Comparison of ENCODE assay signal across 8 cellular contexts in the genomic region with DNA sequence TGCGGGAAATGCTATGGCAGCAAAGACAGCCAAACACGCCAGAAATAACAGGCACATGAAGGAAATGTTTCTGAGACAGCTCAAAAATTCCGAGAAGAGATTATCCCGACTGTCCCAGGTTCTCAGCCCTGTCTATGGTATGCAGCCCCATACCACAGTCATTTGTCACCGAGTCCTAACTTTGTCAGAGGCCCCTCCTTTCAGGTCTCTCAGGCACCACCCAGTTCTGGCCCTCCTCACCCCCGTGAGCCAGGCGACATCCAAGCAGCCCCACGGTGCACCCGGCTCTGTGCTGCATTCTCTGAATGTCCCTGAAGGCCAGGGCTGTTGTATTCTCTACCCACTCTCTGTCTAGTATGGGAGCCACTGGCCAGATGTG. TPM values are rescaled to one million over a fixed set of nuclear protein-coding genes. Genes with fewer than 3 reads are reported as not detected.
DNase-seq lines count a peak whose midpoint lies in the region; ATAC-seq and TF ChIP-seq lines count a peak whose summit lies in the region.

No MANE protein-coding gene starts in this region.

- no peak overlapping the region for H3K4me3 Mint-ChIP-seq in activated naive CD4-positive, alpha-beta T cell treated with anti-CD3 and anti-CD28 coated beads, Interleukin-2, amount 10 ng/mL, durations not matched to agents 7 days and 5 days
- no peak overlapping the region for H3K4me3 Mint-ChIP-seq in activated naive CD4-positive, alpha-beta T cell treated with anti-CD3 and anti-CD28 coated beads for 36 hours
- no peak overlapping the region for H3K4me3 Mint-ChIP-seq in endodermal cell
- H3K4me3 Mint-ChIP-seq in stimulated activated memory B cell treated with anti-CD40 and anti-IgM and Interleukin-4, amounts not matched to agents 10 μg/mL and 1 μg/mL and 100 μg/mL, for 72 hours = no peak overlapping the region

- H3K36me3 ChIP-seq in endodermal cell (ENCODE audit: control insufficient read depth, insufficient read depth, low read length) (peaks cover 57% of the 10 kb centered on the region), muscle layer of duodenum (ENCODE audit: control insufficient read depth in 1 of 2, insufficient read depth in 2 of 2, low read length in 2 of 2) (peaks cover 15% of the 10 kb centered on the region in 2 donors), vagina (no peaks in the 10 kb centered on the region)

- intact Hi-C loops in activated naive CD4-positive, alpha-beta T cell treated with anti-CD3 and anti-CD28 coated beads for 36 hours (cut with micrococcal nuclease) = no loop called here
- intact Hi-C loops in vagina (cut with DNase I) = no loop called here

- H3K9ac ChIP-seq in endodermal cell (ENCODE audit: extremely low read depth, low read length, poor library complexity, severe bottlenecking) = peak overlapping the region; percentile 35

- H3K9me3 Mint-ChIP-seq in activated naive CD4-positive, alpha-beta T cell treated with anti-CD3 and anti-CD28 coated beads, Interleukin-2, amount 10 ng/mL, durations not matched to agents 7 days and 5 days = no peaks in the 10 kb centered on the region
- H3K9me3 Mint-ChIP-seq in activated naive CD4-positive, alpha-beta T cell treated with anti-CD3 and anti-CD28 coated beads for 36 hours = no peaks in the 10 kb centered on the region
- no peaks in the 10 kb centered on the region for H3K9me3 Mint-ChIP-seq in endodermal cell
- H3K9me3 Mint-ChIP-seq in stimulated activated memory B cell treated with anti-CD40 and anti-IgM and Interleukin-4, amounts not matched to agents 10 μg/mL and 1 μg/mL and 100 μg/mL, for 72 hours = no peaks in the 10 kb centered on the region

- H3K4me3 ChIP-seq in endodermal cell (ENCODE audit: low read length) = no peak overlapping the region
- no peak overlapping the region for H3K4me3 ChIP-seq in muscle layer of duodenum (ENCODE audit: low read depth in 1 of 2, low read length in 2 of 2)
- no peak overlapping the region for H3K4me3 ChIP-seq in vagina

- H3K27me3 Mint-ChIP-seq in activated naive CD4-positive, alpha-beta T cell treated with anti-CD3 and anti-CD28 coated beads, Interleukin-2, amount 10 ng/mL, durations not matched to agents 7 days and 5 days = no peaks in the 10 kb centered on the region
- no peaks in the 10 kb centered on the region for H3K27me3 Mint-ChIP-seq in activated naive CD4-positive, alpha-beta T cell treated with anti-CD3 and anti-CD28 coated beads for 36 hours (ENCODE audit: low read depth)
- H3K27me3 Mint-ChIP-seq in endodermal cell (ENCODE audit: insufficient read depth) = no peaks in the 10 kb centered on the region
- H3K27me3 Mint-ChIP-seq in stimulated activated memory B cell treated with anti-CD40 and anti-IgM and Interleukin-4, amounts not matched to agents 10 μg/mL and 1 μg/mL and 100 μg/mL, for 72 hours = no peaks in the 10 kb centered on the region

- CTCF ChIA-PET in activated naive CD4-positive, alpha-beta T cell treated with anti-CD3 and anti-CD28 coated beads, Interleukin-2, amount 10 ng/mL, durations not matched to agents 7 days and 5 days (lab: Charles Lee) = no interaction called here
- CTCF ChIA-PET in activated naive CD4-positive, alpha-beta T cell treated with anti-CD3 and anti-CD28 coated beads for 36 hours (lab: Charles Lee) = interaction anchor here (0.6 kb wide), 1 partner anchor 51 kb away, joined by 3 read pairs; no protein-coding TSS in a partner anchor

- peaks cover 43% of the 10 kb centered on the region for H3K36me3 Mint-ChIP-seq in activated naive CD4-positive, alpha-beta T cell treated with anti-CD3 and anti-CD28 coated beads, Interleukin-2, amount 10 ng/mL, durations not matched to agents 7 days and 5 days
- H3K36me3 Mint-ChIP-seq in activated naive CD4-positive, alpha-beta T cell treated with anti-CD3 and anti-CD28 coated beads for 36 hours (ENCODE audit: low read depth) = peaks cover 9% of the 10 kb centered on the region
- peaks cover 44% of the 10 kb centered on the region for H3K36me3 Mint-ChIP-seq in endodermal cell (ENCODE audit: low read depth)
- peaks cover 59% of the 10 kb centered on the region for H3K36me3 Mint-ChIP-seq in stimulated activated memory B cell treated with anti-CD40 and anti-IgM and Interleukin-4, amounts not matched to agents 10 μg/mL and 1 μg/mL and 100 μg/mL, for 72 hours

- no peaks in the 10 kb centered on the region for H3K4me1 ChIP-seq in endodermal cell (ENCODE audit: control insufficient read depth, insufficient read depth, low read length)
- H3K4me1 ChIP-seq in muscle layer of duodenum (ENCODE audit: control insufficient read depth in 1 of 2, insufficient read depth in 2 of 2, low read length in 2 of 2) = peaks cover 9 to 14% of the 10 kb centered on the region in 2 donors
- peaks cover 62% of the 10 kb centered on the region for H3K4me1 ChIP-seq in vagina

- 65 to 74% methylated on average over 7 to 9 of the region's 9 CpGs for WGBS in endodermal cell (ENCODE audit: insufficient coverage in 1 of 2, insufficient read length in 1 of 2), 2 experiments

- peaks cover 61% of the 10 kb centered on the region for H3K4me1 Mint-ChIP-seq in activated naive CD4-positive, alpha-beta T cell treated with anti-CD3 and anti-CD28 coated beads, Interleukin-2, amount 10 ng/mL, durations not matched to agents 7 days and 5 days
- peaks cover 10% of the 10 kb centered on the region for H3K4me1 Mint-ChIP-seq in activated naive CD4-positive, alpha-beta T cell treated with anti-CD3 and anti-CD28 coated beads for 36 hours (ENCODE audit: low read depth)
- peaks cover 4% of the 10 kb centered on the region for H3K4me1 Mint-ChIP-seq in endodermal cell
- H3K4me1 Mint-ChIP-seq in stimulated activated memory B cell treated with anti-CD40 and anti-IgM and Interleukin-4, amounts not matched to agents 10 μg/mL and 1 μg/mL and 100 μg/mL, for 72 hours = peaks cover 25% of the 10 kb centered on the region

- H3K9me3 ChIP-seq in endodermal cell (ENCODE audit: control insufficient read depth, low read length) = no peaks in the 10 kb centered on the region
- no peaks in the 10 kb centered on the region for H3K9me3 ChIP-seq in muscle layer of duodenum (ENCODE audit: control insufficient read depth in 1 of 2, low read length in 2 of 2)
- no peaks in the 10 kb centered on the region for H3K9me3 ChIP-seq in vagina

- no peak for TF ChIP-seq CTCF in endodermal cell (conservative IDR thresholded peaks at IDR 0.05)
- no peak for TF ChIP-seq CTCF in vagina (IDR thresholded peaks at IDR 0.05)

- no peak for ATAC-seq in stimulated activated memory B cell treated with anti-CD40 and anti-IgM and Interleukin-4, amounts not matched to agents 10 μg/mL and 1 μg/mL and 100 μg/mL, for 72 hours

- H3K27ac Mint-ChIP-seq in activated naive CD4-positive, alpha-beta T cell treated with anti-CD3 and anti-CD28 coated beads, Interleukin-2, amount 10 ng/mL, durations not matched to agents 7 days and 5 days = peak overlapping the region; percentile 8
- no peak overlapping the region for H3K27ac Mint-ChIP-seq in activated naive CD4-positive, alpha-beta T cell treated with anti-CD3 and anti-CD28 coated beads for 36 hours
- H3K27ac Mint-ChIP-seq in endodermal cell = peak overlapping the region; percentile 89
- no peak overlapping the region for H3K27ac Mint-ChIP-seq in stimulated activated memory B cell treated with anti-CD40 and anti-IgM and Interleukin-4, amounts not matched to agents 10 μg/mL and 1 μg/mL and 100 μg/mL, for 72 hours

- no peak for TF ChIP-seq POLR2A in vagina (IDR thresholded peaks at IDR 0.05)

- no peaks in the 10 kb centered on the region for H3K27me3 ChIP-seq in endodermal cell (ENCODE audit: control insufficient read depth, insufficient read depth, low read length, poor library complexity, severe bottlenecking)
- no peaks in the 10 kb centered on the region for H3K27me3 ChIP-seq in muscle layer of duodenum (ENCODE audit: low read depth, low read length)
- no peaks in the 10 kb centered on the region for H3K27me3 ChIP-seq in vagina

- no peak for DNase-seq in activated naive CD4-positive, alpha-beta T cell treated with anti-CD3 and anti-CD28 coated beads, Interleukin-2, amount 10 ng/mL, durations not matched to agents 7 days and 5 days
- DNase-seq in activated naive CD4-positive, alpha-beta T cell treated with anti-CD3 and anti-CD28 coated beads for 36 hours = no peak
- DNase-seq in endodermal cell (peak; percentile 93), vagina (ENCODE audit: extremely low spot score in 2 of 2) (no peak), epidermal melanocyte (ENCODE audit: insufficient read length, low spot score) (no peak)
- DNase-seq in stimulated activated naive CD4-positive, alpha-beta T cell (lab: John Stamatoyannopoulos, UW) = no peak

- H3K27ac ChIP-seq in endodermal cell (ENCODE audit: low read depth, low read length) (peak overlapping the region; percentile 88), muscle layer of duodenum (ENCODE audit: low read length) (peak overlapping the region; percentile 90), vagina (peak overlapping the region; percentile 73)

RNA-seq across cellular contexts. Expression of gene SSH1, which starts 24.0 kb away (rescaled TPM):
- 10 to 100 TPM in 1 of 2 experiments, 1 to 10 TPM in 1; 8.7 to 11.1 TPM for total RNA-seq in activated naive CD4-positive, alpha-beta T cell treated with anti-CD3 and anti-CD28 coated beads for 36 hours
- total RNA-seq in endodermal cell (10 to 100 TPM; 27.1 to 28.3 TPM), vagina (38.1 TPM)
- 16.6 TPM for polyA plus RNA-seq in endodermal cell (2013, experiment 1 of 2)
- polyA plus RNA-seq in endodermal cell (2013, experiment 2 of 2) = 20.3 TPM

RNA-seq across cellular contexts. Expression of gene DAO, which starts 46.5 kb away (rescaled TPM):
- not detected for total RNA-seq in activated naive CD4-positive, alpha-beta T cell treated with anti-CD3 and anti-CD28 coated beads for 36 hours
- total RNA-seq in endodermal cell (not detected), vagina (not detected)
- polyA plus RNA-seq in endodermal cell (2013, experiment 1 of 2) = not detected
- not detected for polyA plus RNA-seq in endodermal cell (2013, experiment 2 of 2)

Comparison
In these comparisons a context has a peak if more than half of its experiments do, and no peak if none do; other contexts are left out.
1. H3K27ac Mint-ChIP-seq: peak in activated naive CD4-positive, alpha-beta T cell treated with anti-CD3 and anti-CD28 coated beads, Interleukin-2, amount 10 ng/mL, durations not matched to agents 7 days and 5 days (single experiment) and endodermal cell (single experiment); none in activated naive CD4-positive, alpha-beta T cell treated with anti-CD3 and anti-CD28 coated beads for 36 hours (single experiment) and stimulated activated memory B cell treated with anti-CD40 and anti-IgM and Interleukin-4, amounts not matched to agents 10 μg/mL and 1 μg/mL and 100 μg/mL, for 72 hours (single experiment).
2. Peak in every context shown above with its lines, with median percentiles within 50 percentile points of each other: H3K27ac ChIP-seq.